Comparison of ENCODE assay signal across 18 cellular contexts in genomic region chr11:114353448-114353847, GRCh38. TPM values are rescaled to one million over a fixed set of nuclear protein-coding genes. Genes with fewer than 3 reads are reported as not detected.
"Had no signal": no experiment of that assay in that cellular context is flagged by ENCODE, and none has a peak within 500 bp of the region (broad histone marks: within the 10 kb centered on the region; RNA-seq: fewer than 3 reads in every experiment).

No MANE protein-coding gene starts in this region.

- H3K4me3 ChIP-seq: heart right ventricle, lower lobe of right lung, neural progenitor cell, pancreas, tibial artery had no signal

- DNase-seq: activated CD4-positive, alpha-beta memory T cell treated with anti-CD3 and anti-CD28 coated beads, Interleukin-2, amount 10 ng/mL, durations not matched to agents 7 days and 5 days; activated CD4-positive, alpha-beta T cell treated with anti-CD3 and anti-CD28 coated beads for 36 hours; activated effector memory CD4-positive, alpha-beta T cell treated with anti-CD3 and anti-CD28 coated beads, Interleukin-2, amount 50 U/mL, for 16 hours; activated T-cell treated with anti-CD3 and anti-CD28 coated beads, Interleukin-2, amount 50 U/mL, for 48 hours; heart right ventricle; left colon; lower lobe of right lung; pancreas; stimulated activated CD4-positive, alpha-beta T cell treated with anti-CD3 and anti-CD28 coated beads, Interleukin-12 subunit alpha, Interleukin-12 subunit beta, amount 100 ng/mL, for 4 hours; stimulated activated CD4-positive, alpha-beta T cell treated with anti-CD3 and anti-CD28 coated beads, Interleukin-2, amount 100 ng/mL, for 24 hours; T-helper 17 cell; tibial artery; WERI-Rb-1 had no signal

- H3K4me3 Mint-ChIP-seq: activated CD4-positive, alpha-beta memory T cell treated with anti-CD3 and anti-CD28 coated beads, Interleukin-2, amount 10 ng/mL, durations not matched to agents 7 days and 5 days; activated CD4-positive, alpha-beta T cell treated with anti-CD3 and anti-CD28 coated beads for 36 hours; neural progenitor cell; stimulated activated memory B cell treated with anti-CD40 and anti-IgM and Interleukin-4, amounts not matched to agents 10 μg/mL and 1 μg/mL and 100 μg/mL, for 72 hours; T-helper 17 cell had no signal

- H3K27ac Mint-ChIP-seq: activated CD4-positive, alpha-beta memory T cell treated with anti-CD3 and anti-CD28 coated beads, Interleukin-2, amount 10 ng/mL, durations not matched to agents 7 days and 5 days; activated CD4-positive, alpha-beta T cell treated with anti-CD3 and anti-CD28 coated beads for 36 hours; activated naive CD4-positive, alpha-beta T cell treated with anti-CD3 and anti-CD28 coated beads, Interleukin-2, amount 50 U/mL, for 72 hours; neural progenitor cell; stimulated activated memory B cell treated with anti-CD40 and anti-IgM and Interleukin-4, amounts not matched to agents 10 μg/mL and 1 μg/mL and 100 μg/mL, for 72 hours; T-helper 17 cell had no signal

- H3K36me3 Mint-ChIP-seq: activated naive CD4-positive, alpha-beta T cell treated with anti-CD3 and anti-CD28 coated beads, Interleukin-2, amount 50 U/mL, for 72 hours; neural progenitor cell; stimulated activated memory B cell treated with anti-CD40 and anti-IgM and Interleukin-4, amounts not matched to agents 10 μg/mL and 1 μg/mL and 100 μg/mL, for 72 hours had no signal

- ATAC-seq: activated CD4-positive, alpha-beta T cell treated with anti-CD3 and anti-CD28 coated beads for 36 hours; activated naive CD4-positive, alpha-beta T cell treated with anti-CD3 and anti-CD28 coated beads, Interleukin-2, amount 50 U/mL, for 72 hours; heart right ventricle; left colon; lower lobe of right lung; pancreas; sciatic nerve; stimulated activated memory B cell treated with anti-CD40 and anti-IgM and Interleukin-4, amounts not matched to agents 10 μg/mL and 1 μg/mL and 100 μg/mL, for 72 hours; T-helper 17 cell had no signal

- H3K27ac ChIP-seq: epithelial cell of prostate, heart right ventricle, lower lobe of right lung, neural progenitor cell, pancreas, tibial artery, WERI-Rb-1 had no signal

- H3K27me3 ChIP-seq: heart right ventricle, neural progenitor cell, pancreas, tibial artery had no signal

- H3K4me1 ChIP-seq: heart right ventricle, lower lobe of right lung, neural progenitor cell, pancreas, tibial artery had no signal

- H3K4me1 Mint-ChIP-seq: activated CD4-positive, alpha-beta memory T cell treated with anti-CD3 and anti-CD28 coated beads, Interleukin-2, amount 10 ng/mL, durations not matched to agents 7 days and 5 days; activated CD4-positive, alpha-beta T cell treated with anti-CD3 and anti-CD28 coated beads for 36 hours; neural progenitor cell; stimulated activated memory B cell treated with anti-CD40 and anti-IgM and Interleukin-4, amounts not matched to agents 10 μg/mL and 1 μg/mL and 100 μg/mL, for 72 hours had no signal

- H3K9me3 Mint-ChIP-seq: activated CD4-positive, alpha-beta memory T cell treated with anti-CD3 and anti-CD28 coated beads, Interleukin-2, amount 10 ng/mL, durations not matched to agents 7 days and 5 days; activated naive CD4-positive, alpha-beta T cell treated with anti-CD3 and anti-CD28 coated beads, Interleukin-2, amount 50 U/mL, for 72 hours; neural progenitor cell; stimulated activated memory B cell treated with anti-CD40 and anti-IgM and Interleukin-4, amounts not matched to agents 10 μg/mL and 1 μg/mL and 100 μg/mL, for 72 hours had no signal

- H3K36me3 ChIP-seq: heart right ventricle, lower lobe of right lung, neural progenitor cell, pancreas, tibial artery, WERI-Rb-1 had no signal

- H3K9me3 ChIP-seq: heart right ventricle, lower lobe of right lung, pancreas, tibial artery had no signal

RNA-seq across cellular contexts. Expression of gene NNMT, which starts 57.2 kb away (rescaled TPM):
- total RNA-seq: activated CD4-positive, alpha-beta memory T cell treated with anti-CD3 and anti-CD28 coated beads, Interleukin-2, amount 10 ng/mL, durations not matched to agents 7 days and 5 days; activated CD4-positive, alpha-beta T cell treated with anti-CD3 and anti-CD28 coated beads for 36 hours; activated naive CD4-positive, alpha-beta T cell treated with anti-CD3 and anti-CD28 coated beads, Interleukin-2, amount 50 U/mL, for 72 hours; T-helper 17 cell had no signal
